10 cellular contexts compared by ENCODE assay signal in genomic region chr20:34037767-34038166, GRCh38. TPM values are rescaled to one million over a fixed set of nuclear protein-coding genes. Genes with fewer than 3 reads are reported as not detected.
A peak's percentile ranks its signal among the peaks of the same experiment; 100 is the strongest.
DNase-seq lines count a peak whose midpoint lies in the region; ATAC-seq and TF ChIP-seq lines count a peak whose summit lies in the region.
"Had no signal": no experiment of that assay in that cellular context is flagged by ENCODE, and none has a peak within 500 bp of the region (broad histone marks: within the 10 kb centered on the region; RNA-seq: fewer than 3 reads in every experiment).

No MANE protein-coding gene starts in this region.

- no peaks in the 10 kb centered on the region for H3K27me3 Mint-ChIP-seq in CD4-positive, alpha-beta T cell
- no peaks in the 10 kb centered on the region for H3K27me3 Mint-ChIP-seq in activated T-helper 17 cell treated with anti-CD3 and anti-CD28 coated beads, Interleukin-2, amount 50 U/mL, for 72 hours
- H3K27me3 Mint-ChIP-seq in CD14-positive monocyte (ENCODE audit: low read depth in 3 of 3) = no peaks in the 10 kb centered on the region

- no peaks in the 10 kb centered on the region for H3K9me3 Mint-ChIP-seq in CD4-positive, alpha-beta T cell
- no peaks in the 10 kb centered on the region for H3K9me3 Mint-ChIP-seq in activated T-helper 17 cell treated with anti-CD3 and anti-CD28 coated beads, Interleukin-2, amount 50 U/mL, for 72 hours
- peaks cover 0 to 2% (median 0%) of the 10 kb centered on the region in 7 donors for H3K9me3 Mint-ChIP-seq in CD14-positive monocyte

- H4K8ac ChIP-seq in trophoblast cell (ENCODE audit: low read depth, low read length) = no peak overlapping the region

- peak overlapping the region; percentile 47 for H3K4ac ChIP-seq in trophoblast cell (ENCODE audit: low read depth, low read length)

- no peak overlapping the region for H2BK5ac ChIP-seq in trophoblast cell (ENCODE audit: low read depth, low read length, poor library complexity)

- intact Hi-C loops in CD4-positive, alpha-beta T cell (cut with DNase I, micrococcal nuclease) = loop anchor here in 1 of 2 experiments (5.0 kb wide), 1 partner anchor 45 kb away; the partner anchor contains the start of gene RALY
- intact Hi-C loops in left ventricle myocardium inferior (cut with micrococcal nuclease) = no loop called here
- intact Hi-C loops in CD14-positive monocyte (cut with micrococcal nuclease) = no loop called here

- CTCF ChIA-PET in CD4-positive, alpha-beta T cell (lab: Charles Lee) = interaction anchor here (1.1 kb wide), 1 partner anchor 92 kb away, joined by 3 read pairs; no protein-coding TSS in a partner anchor

- H4K12ac ChIP-seq in trophoblast cell (ENCODE audit: low read depth, low read length) = no peak overlapping the region

- no peak overlapping the region for H3K4me2 ChIP-seq in trophoblast cell (ENCODE audit: low read length)

- peak overlapping the region; percentile 76 for H3K4me3 Mint-ChIP-seq in CD4-positive, alpha-beta T cell
- H3K4me3 Mint-ChIP-seq in activated T-helper 17 cell treated with anti-CD3 and anti-CD28 coated beads, Interleukin-2, amount 50 U/mL, for 72 hours = peak overlapping the region; percentile 57
- no peak overlapping the region for H3K4me3 Mint-ChIP-seq in CD14-positive monocyte

- H3K27me3 ChIP-seq in CD4-positive, alpha-beta T cell (ENCODE audit: control insufficient read depth, insufficient read depth, low read length) = no peaks in the 10 kb centered on the region
- H3K27me3 ChIP-seq in left ventricle myocardium inferior (ENCODE audit: low read depth) (no peaks in the 10 kb centered on the region), trophoblast cell (ENCODE audit: insufficient read depth, low read length) (no peaks in the 10 kb centered on the region)

- no peaks in the 10 kb centered on the region for H3K9me3 ChIP-seq in CD4-positive, alpha-beta T cell (ENCODE audit: control insufficient read depth, low read length)
- no peaks in the 10 kb centered on the region for H3K9me3 ChIP-seq in left ventricle myocardium inferior (replicated peaks)
- no peaks in the 10 kb centered on the region for H3K9me3 ChIP-seq in trophoblast cell (ENCODE audit: insufficient read depth, low read depth, low read length)

- no peak overlapping the region for H3K27ac ChIP-seq in CD4-positive, alpha-beta T cell (ENCODE audit: low read depth, low read length)
- H3K27ac ChIP-seq in left ventricle myocardium inferior (replicated peaks) (peak overlapping the region; percentile 14), trophoblast cell (ENCODE audit: low read depth, low read length) (no peak overlapping the region)

- peak overlapping the region; percentile 55 for H3K27ac Mint-ChIP-seq in CD4-positive, alpha-beta T cell
- H3K27ac Mint-ChIP-seq in activated T-helper 17 cell treated with anti-CD3 and anti-CD28 coated beads, Interleukin-2, amount 50 U/mL, for 72 hours = peak overlapping the region; percentile 63
- H3K27ac Mint-ChIP-seq in CD14-positive monocyte = peak overlapping the region in 2 of 7 donors; percentile 43 to 46

- POLR2A ChIA-PET in CD4-positive, alpha-beta T cell (lab: Charles Lee) = interaction anchor here (1.0 to 1.1 kb wide), 2 partner anchors 31 to 44 kb away, joined by 4 to 7 read pairs; partner anchors contain the start of gene RALY

- TF ChIP-seq CTCF in CD4-positive, alpha-beta T cell (IDR thresholded peaks at IDR 0.05) = no peak
- TF ChIP-seq CTCF in left ventricle myocardium inferior (IDR thresholded peaks at IDR 0.05; ENCODE audit: borderline replicate concordance) (no peak), CD14-positive monocyte (IDR thresholded peaks at IDR 0.05) (no peak)

- no CpG with 5 or more reads among the region's 2 CpGs for WGBS in trophoblast cell (ENCODE audit: extremely low coverage, insufficient coverage, insufficient read length)

- peaks cover 34% of the 10 kb centered on the region for H3K36me3 Mint-ChIP-seq in CD4-positive, alpha-beta T cell (ENCODE audit: low read depth)
- H3K36me3 Mint-ChIP-seq in activated T-helper 17 cell treated with anti-CD3 and anti-CD28 coated beads, Interleukin-2, amount 50 U/mL, for 72 hours (ENCODE audit: low read depth) = peaks cover 27% of the 10 kb centered on the region
- H3K36me3 Mint-ChIP-seq in CD14-positive monocyte = peaks cover 29 to 52% of the 10 kb centered on the region in 2 donors

- H4K91ac ChIP-seq in trophoblast cell (ENCODE audit: low read depth, low read length) = no peak overlapping the region

- H3K4me1 ChIP-seq in left ventricle myocardium inferior = peaks cover 77% of the 10 kb centered on the region
- H3K4me1 ChIP-seq in trophoblast cell (ENCODE audit: control insufficient read depth in 1 of 2, insufficient read depth in 2 of 2, low read length in 2 of 2) = peaks cover 0 to 4% of the 10 kb centered on the region in 2 experiments

- no peak for ATAC-seq in CD4-positive, alpha-beta T cell (ENCODE audit: poor library complexity)
- ATAC-seq in activated T-helper 17 cell treated with anti-CD3 and anti-CD28 coated beads, Interleukin-2, amount 50 U/mL, for 72 hours (replicated peaks) = no peak
- no peak for ATAC-seq in HG02840 (IDR thresholded peaks at IDR 0.05; ENCODE audit: low FRiP score, unreplicated experiment)

- H3K79me1 ChIP-seq in trophoblast cell (ENCODE audit: low read length) = no peaks in the 10 kb centered on the region

- H3K4me1 Mint-ChIP-seq in CD4-positive, alpha-beta T cell (ENCODE audit: low read depth) = peaks cover 89% of the 10 kb centered on the region
- H3K4me1 Mint-ChIP-seq in activated T-helper 17 cell treated with anti-CD3 and anti-CD28 coated beads, Interleukin-2, amount 50 U/mL, for 72 hours = peaks cover 60% of the 10 kb centered on the region
- peaks cover 20% of the 10 kb centered on the region for H3K4me1 Mint-ChIP-seq in CD14-positive monocyte

- peaks cover 3% of the 10 kb centered on the region for H3K79me2 ChIP-seq in trophoblast cell (ENCODE audit: control insufficient read depth, insufficient read depth, low read length, poor library complexity)

- no peak overlapping the region for H3K9ac ChIP-seq in trophoblast cell (ENCODE audit: low read length)

- H3K14ac ChIP-seq in trophoblast cell (ENCODE audit: low read length) = no peak overlapping the region

- no peak overlapping the region for H3K18ac ChIP-seq in trophoblast cell (ENCODE audit: low read length)

- H2BK120ac ChIP-seq in trophoblast cell (ENCODE audit: insufficient read depth, low read length, poor library complexity) = no peak overlapping the region

- no peak for DNase-seq in CD4-positive, alpha-beta T cell
- peak; percentile 23 for DNase-seq in left ventricle myocardium inferior
- DNase-seq in trophoblast cell = no peak
- DNase-seq in CD14-positive monocyte (ENCODE audit: low spot score) = no peak
- DNase-seq in activated CD4-positive, alpha-beta T cell treated with anti-CD3 and anti-CD28 coated beads, Interleukin-2, amount 50 U/mL, for 4 hours = no peak
- DNase-seq: NCI-H187 treated with DMSO at 0.1 percent for 48 hours; NK-92 treated with Interleukin-12 subunit alpha and Interleukin-12 subunit beta, amount 100 ng/mL, for 24 hours had no signal

- H3K23ac ChIP-seq in trophoblast cell (ENCODE audit: low read length) = no peak overlapping the region

- H2AFZ ChIP-seq in trophoblast cell (ENCODE audit: insufficient read depth, low read length, poor library complexity) = no peak overlapping the region

- H2BK12ac ChIP-seq in trophoblast cell (ENCODE audit: low read length) = no peak overlapping the region

- H2AK5ac ChIP-seq in trophoblast cell (ENCODE audit: low read length) = no peak overlapping the region

- H3K4me3 ChIP-seq in left ventricle myocardium inferior (no peak overlapping the region), trophoblast cell (ENCODE audit: low read depth, low read length) (no peak overlapping the region)
- H3K4me3 ChIP-seq: skin epidermis had no signal

- H3K36me3 ChIP-seq in left ventricle myocardium inferior (peaks cover 6% of the 10 kb centered on the region), trophoblast cell (ENCODE audit: control insufficient read depth in 1 of 2, insufficient read depth in 2 of 2, low read length in 2 of 2) (peaks cover 4 to 14% of the 10 kb centered on the region in 2 experiments)

RNA-seq across cellular contexts. Expression of gene RALY, which starts 44.1 kb away (rescaled TPM):
- total RNA-seq in CD4-positive, alpha-beta T cell = 100 to 1,000 TPM; 112 TPM
- total RNA-seq in activated T-helper 17 cell treated with anti-CD3 and anti-CD28 coated beads, Interleukin-2, amount 50 U/mL, for 72 hours = 100 to 1,000 TPM; 112 to 142 TPM
- total RNA-seq in left ventricle myocardium inferior = 107 TPM
- 138 and 151 TPM in 2 replicates for polyA plus RNA-seq in trophoblast cell (2013)
- 100 to 1,000 TPM; 152 to 154 TPM for polyA plus RNA-seq in CD14-positive monocyte

Comparison
In these comparisons a context has a peak if more than half of its experiments do, and no peak if none do; other contexts are left out.
1. H3K4me3 Mint-ChIP-seq: peak in CD4-positive, alpha-beta T cell (single experiment) and activated T-helper 17 cell treated with anti-CD3 and anti-CD28 coated beads, Interleukin-2, amount 50 U/mL, for 72 hours (single experiment); none in CD14-positive monocyte (0 of 2).